23 cellular contexts compared by ENCODE assay signal in genomic region chr9:108476574-108476973, GRCh38.
DNase-seq lines count a peak whose midpoint lies in the region; FAIRE-seq and TF ChIP-seq lines count a peak whose summit lies in the region.
"Had no signal": no experiment of that assay in that cellular context is flagged by ENCODE, and none has a peak within 500 bp of the region (broad histone marks: within the 10 kb centered on the region; RNA-seq: fewer than 3 reads in every experiment).

No MANE protein-coding gene starts in this region.

- H3K23ac ChIP-seq in trophoblast cell (ENCODE audit: low read length): no peak overlapping the region

- FAIRE-seq in bronchial epithelial cell (lab: Jason Lieb, UNC): no peak
- FAIRE-seq: A204.1, kidney had no signal

- H3K79me2 ChIP-seq in hepatocyte (no peaks in the 10 kb centered on the region), trophoblast cell (ENCODE audit: control insufficient read depth, insufficient read depth, low read length, poor library complexity) (no peaks in the 10 kb centered on the region)
- H3K79me2 ChIP-seq: parathyroid adenoma had no signal

- WGBS in hepatocyte (ENCODE audit: low lambda C conversion rate, missing lambda C conversion rate): 40% methylated on average over 3 of the region's 3 CpGs
- WGBS in trophoblast cell (ENCODE audit: extremely low coverage, insufficient coverage, insufficient read length): no CpG with 5 or more reads among the region's 3 CpGs

- H4K12ac ChIP-seq in trophoblast cell (ENCODE audit: low read depth, low read length): no peak overlapping the region

- no peak overlapping the region for H3K14ac ChIP-seq in trophoblast cell (ENCODE audit: low read length)

- H3K9me2 ChIP-seq in hepatocyte (replicated peaks; ENCODE audit: insufficient read depth): no peaks in the 10 kb centered on the region

- no peaks in the 10 kb centered on the region for H3K36me3 Mint-ChIP-seq in MCF 10A (ENCODE audit: insufficient read depth, unreplicated experiment)
- H3K36me3 Mint-ChIP-seq in type B pancreatic cell: no peaks in the 10 kb centered on the region
- H3K36me3 Mint-ChIP-seq: activated CD8-positive, alpha-beta memory T cell treated with anti-CD3 and anti-CD28 coated beads, Interleukin-2, amount 10 ng/mL, durations not matched to agents 7 days and 5 days; activated naive CD8-positive, alpha-beta T cell treated with anti-CD3 and anti-CD28 coated beads, Interleukin-2, amount 10 ng/mL, durations not matched to agents 7 days and 5 days; naive thymus-derived CD8-positive, alpha-beta T cell had no signal

- peaks cover 1% of the 10 kb centered on the region for H3K79me1 ChIP-seq in trophoblast cell (ENCODE audit: low read length)

- no peak overlapping the region for H3K4me3 Mint-ChIP-seq in MCF 10A (ENCODE audit: unreplicated experiment)
- H3K4me3 Mint-ChIP-seq in type B pancreatic cell: no peak overlapping the region
- H3K4me3 Mint-ChIP-seq: activated CD8-positive, alpha-beta memory T cell treated with anti-CD3 and anti-CD28 coated beads, Interleukin-2, amount 10 ng/mL, durations not matched to agents 7 days and 5 days; activated naive CD8-positive, alpha-beta T cell treated with anti-CD3 and anti-CD28 coated beads, Interleukin-2, amount 10 ng/mL, durations not matched to agents 7 days and 5 days; naive thymus-derived CD8-positive, alpha-beta T cell had no signal

- no peak for TF ChIP-seq CTCF in MCF 10A (IDR thresholded peaks at IDR 0.05; ENCODE audit: unreplicated experiment)
- no peak for TF ChIP-seq CTCF in breast epithelium (IDR thresholded peaks at IDR 0.05)
- no peak for TF ChIP-seq CTCF in bronchial epithelial cell (IDR thresholded peaks at IDR 0.05; ENCODE audit: insufficient read depth, low read length, severe bottlenecking)
- no peak for TF ChIP-seq CTCF in hepatocyte (IDR thresholded peaks at IDR 0.05; ENCODE audit: poor library complexity)
- TF ChIP-seq CTCF in type B pancreatic cell (conservative IDR thresholded peaks at IDR 0.05): no peak

- H4K20me1 ChIP-seq in hepatocyte (ENCODE audit: insufficient read depth, poor library complexity, severe bottlenecking): no peaks in the 10 kb centered on the region

- H2BK12ac ChIP-seq in trophoblast cell (ENCODE audit: low read length): no peak overlapping the region

- H3K9ac ChIP-seq in trophoblast cell (ENCODE audit: low read length): no peak overlapping the region
- H3K9ac ChIP-seq: parathyroid adenoma had no signal

- H2BK120ac ChIP-seq in trophoblast cell (ENCODE audit: insufficient read depth, low read length, poor library complexity): no peak overlapping the region

- no peak overlapping the region for H4K91ac ChIP-seq in trophoblast cell (ENCODE audit: low read depth, low read length)

- H3K4me1 Mint-ChIP-seq in MCF 10A (ENCODE audit: insufficient read depth, unreplicated experiment) (peaks cover 62% of the 10 kb centered on the region), type B pancreatic cell (ENCODE audit: unreplicated experiment) (peaks cover 24% of the 10 kb centered on the region)
- H3K4me1 Mint-ChIP-seq: activated CD8-positive, alpha-beta memory T cell treated with anti-CD3 and anti-CD28 coated beads, Interleukin-2, amount 10 ng/mL, durations not matched to agents 7 days and 5 days; activated naive CD8-positive, alpha-beta T cell treated with anti-CD3 and anti-CD28 coated beads, Interleukin-2, amount 10 ng/mL, durations not matched to agents 7 days and 5 days; naive thymus-derived CD8-positive, alpha-beta T cell had no signal

- no peak overlapping the region for H2BK5ac ChIP-seq in trophoblast cell (ENCODE audit: low read depth, low read length, poor library complexity)

- H4K8ac ChIP-seq in trophoblast cell (ENCODE audit: low read depth, low read length): no peak overlapping the region

- H2AK5ac ChIP-seq in trophoblast cell (ENCODE audit: low read length): no peak overlapping the region

- no peak overlapping the region for H3K4ac ChIP-seq in trophoblast cell (ENCODE audit: low read depth, low read length)

- H2AFZ ChIP-seq in hepatocyte (no peak overlapping the region), trophoblast cell (ENCODE audit: insufficient read depth, low read length, poor library complexity) (no peak overlapping the region)
- H2AFZ ChIP-seq: parathyroid adenoma had no signal

- no peaks in the 10 kb centered on the region for H3K27me3 Mint-ChIP-seq in MCF 10A (ENCODE audit: insufficient read depth, unreplicated experiment)
- H3K27me3 Mint-ChIP-seq in type B pancreatic cell: peaks cover 7% of the 10 kb centered on the region
- H3K27me3 Mint-ChIP-seq: activated CD8-positive, alpha-beta memory T cell treated with anti-CD3 and anti-CD28 coated beads, Interleukin-2, amount 10 ng/mL, durations not matched to agents 7 days and 5 days; activated naive CD8-positive, alpha-beta T cell treated with anti-CD3 and anti-CD28 coated beads, Interleukin-2, amount 10 ng/mL, durations not matched to agents 7 days and 5 days; naive thymus-derived CD8-positive, alpha-beta T cell had no signal

- H3K4me3 ChIP-seq in breast epithelium: no peak overlapping the region
- no peak overlapping the region for H3K4me3 ChIP-seq in bronchial epithelial cell (ENCODE audit: low read depth, low read length)
- H3K4me3 ChIP-seq in hepatocyte: no peak overlapping the region
- H3K4me3 ChIP-seq in trophoblast cell (ENCODE audit: low read depth, low read length): no peak overlapping the region
- H3K4me3 ChIP-seq: esophagus muscularis mucosa, sigmoid colon, tibial nerve had no signal

- no peak overlapping the region for H3K4me2 ChIP-seq in hepatocyte
- no peak overlapping the region for H3K4me2 ChIP-seq in trophoblast cell (ENCODE audit: low read length)

- DNase-seq in MCF 10A (ENCODE audit: unreplicated experiment) (peak; percentile 26), breast epithelium (ENCODE audit: low spot score in 2 of 2) (no peak), bronchial epithelial cell (ENCODE audit: low read depth) (peak; percentile 67), hepatocyte (ENCODE audit: low spot score) (no peak), type B pancreatic cell (ENCODE audit: extremely low spot score, unreplicated experiment) (no peak), trophoblast cell (no peak), amygdala (lab: John Stamatoyannopoulos, UW) (no peak), cortex of kidney (lab: John Stamatoyannopoulos, UW) (no peak)
- DNase-seq: activated CD4-positive, alpha-beta T cell treated with anti-CD3 and anti-CD28 coated beads for 48 hours; activated CD8-positive, alpha-beta memory T cell treated with anti-CD3 and anti-CD28 coated beads, Interleukin-2, amount 10 ng/mL, durations not matched to agents 7 days and 5 days; activated naive CD8-positive, alpha-beta T cell treated with anti-CD3 and anti-CD28 coated beads, Interleukin-2, amount 10 ng/mL, durations not matched to agents 7 days and 5 days; hypothalamus; kidney; naive thymus-derived CD8-positive, alpha-beta T cell; NCI-H1092; NCI-H2081; sigmoid colon; stimulated activated CD4-positive, alpha-beta T cell treated with anti-CD3 and anti-CD28 coated beads, Interleukin-1b, Interleukin-23, amount 100 ng/mL, for 48 hours; stimulated activated naive CD4-positive, alpha-beta T cell treated with Interleukin-2 at 50 U/mL for 16 hours had no signal

- TF ChIP-seq POLR2A in breast epithelium (IDR thresholded peaks at IDR 0.05): no peak

- CTCF ChIA-PET in MCF 10A (lab: Yijun Ruan, JAX): interaction anchor here (1.2 to 2.5 kb wide), 2 partner anchors 75 to 90 kb away, joined by 7 to 8 read pairs; no protein-coding TSS in a partner anchor

- BruUV-seq in MCF 10A (replicated peaks; lab: Mats Ljungman, UMichigan): no TSS peak

- POLR2A ChIA-PET in MCF 10A (lab: Yijun Ruan, JAX): interaction anchor here (0.6 to 10.9 kb wide), 7 partner anchors 32 to 738 kb away, joined by 3 to 139 read pairs (median 6); no protein-coding TSS in a partner anchor

- H3K9me3 Mint-ChIP-seq in MCF 10A (ENCODE audit: unreplicated experiment) (no peaks in the 10 kb centered on the region), type B pancreatic cell (no peaks in the 10 kb centered on the region)
- H3K9me3 Mint-ChIP-seq: activated naive CD8-positive, alpha-beta T cell treated with anti-CD3 and anti-CD28 coated beads, Interleukin-2, amount 10 ng/mL, durations not matched to agents 7 days and 5 days had no signal

- H3K36me3 ChIP-seq in breast epithelium (no peaks in the 10 kb centered on the region), bronchial epithelial cell (ENCODE audit: control insufficient read depth, insufficient read depth, low read length) (no peaks in the 10 kb centered on the region), hepatocyte (replicated peaks; ENCODE audit: insufficient read depth, low read depth) (no peaks in the 10 kb centered on the region), trophoblast cell (ENCODE audit: control insufficient read depth in 1 of 2, insufficient read depth in 2 of 2, low read length in 2 of 2) (no peaks in the 10 kb centered on the region)
- H3K36me3 ChIP-seq: esophagus muscularis mucosa, sigmoid colon, tibial nerve had no signal

- H3K27ac Mint-ChIP-seq in MCF 10A (ENCODE audit: low read depth, unreplicated experiment) (no peak overlapping the region), type B pancreatic cell (no peak overlapping the region)
- H3K27ac Mint-ChIP-seq: activated CD8-positive, alpha-beta memory T cell treated with anti-CD3 and anti-CD28 coated beads, Interleukin-2, amount 10 ng/mL, durations not matched to agents 7 days and 5 days; activated naive CD8-positive, alpha-beta T cell treated with anti-CD3 and anti-CD28 coated beads, Interleukin-2, amount 10 ng/mL, durations not matched to agents 7 days and 5 days; naive thymus-derived CD8-positive, alpha-beta T cell had no signal

- H3K9me3 ChIP-seq in breast epithelium (no peaks in the 10 kb centered on the region), hepatocyte (ENCODE audit: low read depth) (no peaks in the 10 kb centered on the region), trophoblast cell (ENCODE audit: insufficient read depth, low read depth, low read length) (no peaks in the 10 kb centered on the region)
- H3K9me3 ChIP-seq: esophagus muscularis mucosa, sigmoid colon, tibial nerve had no signal

- intact Hi-C loops in MCF 10A (cut with micrococcal nuclease) (loop anchor here (5.0 to 10.0 kb wide), 5 partner anchors 161 to 992 kb away; partner anchors contain the start of genes EPB41L4B and KLF4), breast epithelium (cut with DNase I; ENCODE audit: low total_unique reads) (no loop called here)

- no peak overlapping the region for H3K18ac ChIP-seq in trophoblast cell (ENCODE audit: low read length)

- H3K27me3 ChIP-seq in breast epithelium (no peaks in the 10 kb centered on the region), bronchial epithelial cell (ENCODE audit: control insufficient read depth, insufficient read depth, low read length) (no peaks in the 10 kb centered on the region), hepatocyte (no peaks in the 10 kb centered on the region), trophoblast cell (ENCODE audit: insufficient read depth, low read length) (peaks cover 3% of the 10 kb centered on the region)
- H3K27me3 ChIP-seq: esophagus muscularis mucosa, sigmoid colon, tibial nerve had no signal

- peaks cover 0 to 7% of the 10 kb centered on the region in 2 donors for H3K4me1 ChIP-seq in breast epithelium
- peaks cover 41% of the 10 kb centered on the region for H3K4me1 ChIP-seq in hepatocyte (ENCODE audit: insufficient read depth)
- peaks cover 9% of the 10 kb centered on the region in 2 experiments for H3K4me1 ChIP-seq in trophoblast cell (ENCODE audit: control insufficient read depth in 1 of 2, insufficient read depth in 2 of 2, low read length in 2 of 2)
- H3K4me1 ChIP-seq: parathyroid adenoma had no signal

- H3K27ac ChIP-seq in breast epithelium (no peak overlapping the region), hepatocyte (peak overlapping the region; percentile 39), trophoblast cell (ENCODE audit: low read depth, low read length) (no peak overlapping the region)
- H3K27ac ChIP-seq: esophagus muscularis mucosa, parathyroid adenoma, sigmoid colon, tibial nerve had no signal

Comparison
In these comparisons a context has a peak if more than half of its experiments do, and no peak if none do; other contexts are left out.
1. DNase-seq: peak in MCF 10A (single experiment) and bronchial epithelial cell (single experiment); none in breast epithelium (0 of 2), hepatocyte (single experiment), type B pancreatic cell (single experiment), trophoblast cell (0 of 2), amygdala (0 of 56) and cortex of kidney (single experiment).